In the genomic region with DNA sequence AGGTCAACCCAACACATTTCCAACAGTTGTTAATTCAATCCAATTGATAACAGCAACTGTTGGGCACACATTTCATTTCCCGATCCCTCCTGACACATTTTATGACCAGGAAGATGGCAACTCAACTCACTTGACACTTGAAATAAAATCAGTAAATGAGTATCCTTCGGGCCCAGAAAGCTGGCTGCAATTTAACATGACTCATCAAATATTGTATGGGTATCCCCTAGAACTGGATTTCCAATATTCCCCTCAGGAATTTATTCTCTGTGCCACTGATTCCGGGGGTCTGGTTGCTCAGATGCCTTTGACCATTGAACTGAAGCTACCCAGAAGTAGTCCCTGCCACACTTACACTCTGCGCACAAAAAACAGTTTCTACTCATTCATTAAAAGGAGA, we compare ENCODE assay signal across 34 cellular contexts.
"Had no signal": no experiment of that assay in that cellular context is flagged by ENCODE, and none has a peak within 500 bp of the region (broad histone marks: within the 10 kb centered on the region; RNA-seq: fewer than 3 reads in every experiment).

No MANE protein-coding gene starts in this region.

- H3K4me3 ChIP-seq: adrenal gland, MG63, Peyer's patch had no signal

- H3K4me1 ChIP-seq: adrenal gland, Peyer's patch had no signal

- H3K27me3 ChIP-seq: adrenal gland, MG63, Peyer's patch had no signal

- ATAC-seq: activated naive CD4-positive, alpha-beta T cell treated with anti-CD3 and anti-CD28 coated beads, Interleukin-2, amount 50 U/mL, for 72 hours; activated T-cell treated with anti-CD3 and anti-CD28 coated beads, Interleukin-2, amount 50 U/mL, for 72 hours; PC-3; Right ventricle myocardium inferior; SK-N-SH treated with all-trans-retinoic acid at 6 μM for 48 hours; T-cell had no signal

- H3K36me3 ChIP-seq: adrenal gland, Peyer's patch had no signal

- DNase-seq: activated CD4-positive, alpha-beta T cell treated with anti-CD3 and anti-CD28 coated beads for 1 hour; activated CD4-positive, alpha-beta T cell treated with anti-CD3 and anti-CD28 coated beads for 48 hours; activated CD4-positive, alpha-beta T cell treated with anti-CD3 and anti-CD28 coated beads, Interleukin-2, amount 50 U/mL, for 48 hours; activated CD4-positive, CD25-positive, alpha-beta regulatory T cell; activated gamma-delta T cell; activated naive CD4-positive, alpha-beta T cell treated with Interleukin-2 at 50 U/mL for 16 hours; activated T-cell treated with anti-CD3 and anti-CD28 coated beads, Interleukin-2, amount 50 U/mL, for 1 hour; activated T-cell treated with anti-CD3 and anti-CD28 coated beads, Interleukin-2, amount 50 U/mL, for 72 hours; adrenal gland; caudate nucleus; cerebellar nuclear complex; cortex of kidney; Kasumi-1; MG63; MV-4-11; NCI-H1092; NCI-H1436 treated with DMSO at 0.1 percent for 48 hours; NCI-H1694 treated with DMSO at 0.1 percent for 48 hours; NCI-H2029; NCI-H510A; NCI-H526; NCI-H748 treated with DMSO at 0.1 percent for 48 hours; NK-92 treated with Interleukin-12 subunit alpha and Interleukin-12 subunit beta, amount 100 ng/mL, for 24 hours; PC-3; Peyer's patch; RPMI8226; SIG-M5; T-cell; T-helper 2 cell; T-helper 9 cell; WERI-Rb-1 had no signal

- H3K9me3 ChIP-seq: adrenal gland, Peyer's patch had no signal

- H3K27ac ChIP-seq: adrenal gland, Peyer's patch, WERI-Rb-1 had no signal
